ENCODE assay signal across 20 cellular contexts in genomic region chr19:6911523-6911922, GRCh38. TPM values are rescaled to one million over a fixed set of nuclear protein-coding genes. Genes with fewer than 3 reads are reported as not detected.
DNase-seq lines count a peak whose midpoint lies in the region; ATAC-seq and TF ChIP-seq lines count a peak whose summit lies in the region.
"Had no signal": no experiment of that assay in that cellular context is flagged by ENCODE, and none has a peak within 500 bp of the region (broad histone marks: within the 10 kb centered on the region; RNA-seq: fewer than 3 reads in every experiment).

No MANE protein-coding gene starts in this region.

- POLR2A ChIA-PET in HEK293T (lab: Yijun Ruan, JAX) (no interaction called here), IMR-90 (lab: Charles Lee; ENCODE audit: unreplicated experiment) (no interaction called here)

- H3K18ac ChIP-seq in IMR-90 (ENCODE audit: low read depth, low read length), result no peak overlapping the region

- dilution Hi-C loops in IMR-90 (cut with HindIII; ENCODE audit: low sequenced_read_pairs, unreplicated experiment), result no loop called here

- TF ChIP-seq POLR2A in IMR-90 (IDR thresholded peaks at IDR 0.05; ENCODE audit: low read depth, low read length), result no peak

- no peak overlapping the region for H4K91ac ChIP-seq in IMR-90 (ENCODE audit: insufficient read depth, low read depth, low read length)

- no peak overlapping the region for H2AK5ac ChIP-seq in IMR-90 (ENCODE audit: low read depth, low read length)

- no peak overlapping the region for H2AK9ac ChIP-seq in IMR-90 (replicated peaks; ENCODE audit: low read depth, low read length, poor library complexity)

- H3K23ac ChIP-seq in IMR-90 (ENCODE audit: low read depth, low read length), result no peak overlapping the region

- BruUV-seq in IMR-90 (replicated peaks; lab: Mats Ljungman, UMichigan), result no TSS peak

- ATAC-seq in IMR-90 (ENCODE audit: low read depth) (no peak), HG02840 (IDR thresholded peaks at IDR 0.05; ENCODE audit: low FRiP score, unreplicated experiment) (no peak)

- H2BK120ac ChIP-seq in IMR-90 (ENCODE audit: low read depth, low read length), result no peak overlapping the region

- H3K4ac ChIP-seq in IMR-90 (ENCODE audit: low read depth, low read length), result no peak overlapping the region

- H3K9me3 ChIP-seq in IMR-90 (ENCODE audit: control insufficient read depth, insufficient read depth, low read length) (peaks cover 16% of the 10 kb centered on the region), iPS-20b (ENCODE audit: insufficient read depth, low read depth, low read length) (peaks cover 78% of the 10 kb centered on the region), SJCRH30 (replicated peaks) (no peaks in the 10 kb centered on the region)

- H3K27me3 ChIP-seq in IMR-90 (ENCODE audit: control insufficient read depth, insufficient read depth, low read length), result no peaks in the 10 kb centered on the region
- no peaks in the 10 kb centered on the region for H3K27me3 ChIP-seq in iPS-20b (ENCODE audit: insufficient read depth, low read length)
- no peaks in the 10 kb centered on the region for H3K27me3 ChIP-seq in SJCRH30

- TF ChIP-seq CTCF in IMR-90 (conservative IDR thresholded peaks at IDR 0.05; ENCODE audit: low read depth, low read length), result no peak

- no peak for TF ChIP-seq RAD21 in IMR-90 (IDR thresholded peaks at IDR 0.05; ENCODE audit: low read length)

- no peaks in the 10 kb centered on the region for H4K20me1 ChIP-seq in IMR-90 (ENCODE audit: insufficient read depth, low read length)

- H3K4me3 ChIP-seq in IMR-90 (ENCODE audit: insufficient read depth, low read depth, low read length), result no peak overlapping the region
- peak overlapping the region; percentile 25; the same call in 1 of the 2 replicates for H3K4me3 ChIP-seq in iPS-20b (ENCODE audit: low read length)
- no peak overlapping the region for H3K4me3 ChIP-seq in SJCRH30
- H3K4me3 ChIP-seq: GM23248 had no signal

- no peaks in the 10 kb centered on the region for H3K4me1 ChIP-seq in IMR-90 (ENCODE audit: control insufficient read depth, insufficient read depth, low read length)
- H3K4me1 ChIP-seq in iPS-20b (ENCODE audit: insufficient read depth, low read length), result no peaks in the 10 kb centered on the region
- no peaks in the 10 kb centered on the region for H3K4me1 ChIP-seq in SJCRH30

- H3K56ac ChIP-seq in IMR-90 (ENCODE audit: extremely low read depth, insufficient read depth, low read length), result no peak overlapping the region

- H3K14ac ChIP-seq in IMR-90 (replicated peaks; ENCODE audit: low read depth, low read length), result no peak overlapping the region

- no peak overlapping the region for H2BK20ac ChIP-seq in IMR-90 (ENCODE audit: low read depth, low read length)

- H3K27ac ChIP-seq in IMR-90 (ENCODE audit: insufficient read depth, low read length) (no peak overlapping the region), iPS-20b (ENCODE audit: low read length) (no peak overlapping the region), SJCRH30 (no peak overlapping the region)
- H3K27ac ChIP-seq: GM23248 had no signal

- H2BK15ac ChIP-seq in IMR-90 (ENCODE audit: low read depth, low read length), result no peak overlapping the region

- H3K4me2 ChIP-seq in IMR-90 (ENCODE audit: low read depth, low read length), result no peak overlapping the region

- DNase-seq in HEK293T (ENCODE audit: extremely low spot score) (no peak), IMR-90 (no peak), NCI-H510A (lab: John Stamatoyannopoulos, UW) (no peak), SJCRH30 (no peak)
- DNase-seq: C1 segment of cervical spinal cord; Calu3; CD4-positive, alpha-beta memory T cell; COR-L47; DMS53; DMS79 treated with DMSO at 0.1 percent for 48 hours; GF-D8; GM23248; H7; HCEC 1CT had no signal

- H4K8ac ChIP-seq in IMR-90 (ENCODE audit: low read depth in 2 of 2, low read length in 2 of 2), result no peak overlapping the region

- WGBS in IMR-90 (ENCODE audit: extremely low coverage in 2 of 2, insufficient read length in 1 of 2), 2 experiments, result 29% methylated on average over 3 of the region's 3 CpGs; no CpG with 5 or more reads in 1 of the 2 experiments

- in situ Hi-C loops in IMR-90 (cut with MboI; ENCODE audit: low sequenced_read_pairs), result no loop called here

- H4K5ac ChIP-seq in IMR-90 (ENCODE audit: low read depth, low read length), result no peak overlapping the region

- no peaks in the 10 kb centered on the region for H3K79me1 ChIP-seq in IMR-90 (ENCODE audit: low read depth in 1 of 2, low read length in 2 of 2)

- H3K9me1 ChIP-seq in IMR-90 (ENCODE audit: insufficient read depth, low read length), result no peaks in the 10 kb centered on the region

- intact Hi-C loops in IMR-90 (cut with micrococcal nuclease), result no loop called here

- H2BK5ac ChIP-seq in IMR-90 (ENCODE audit: low read depth, low read length, poor library complexity, severe bottlenecking), result peak overlapping the region; percentile 24

- H2AFZ ChIP-seq in IMR-90 (replicated peaks; ENCODE audit: low read length, poor library complexity), result no peak overlapping the region
- H2AFZ ChIP-seq: GM23248 had no signal

- H3K9ac ChIP-seq in IMR-90 (ENCODE audit: low read depth, low read length) (no peak overlapping the region), iPS-20b (ENCODE audit: low read depth, low read length) (no peak overlapping the region)
- H3K9ac ChIP-seq: GM23248 had no signal

- H3K36me3 ChIP-seq in IMR-90 (ENCODE audit: control insufficient read depth, insufficient read depth, low read length) (no peaks in the 10 kb centered on the region), iPS-20b (ENCODE audit: insufficient read depth, low read depth, low read length) (no peaks in the 10 kb centered on the region), SJCRH30 (no peaks in the 10 kb centered on the region)

- CTCF ChIA-PET in HEK293T (lab: Yijun Ruan, JAX), result no interaction called here
- CTCF ChIA-PET in IMR-90 (lab: Yijun Ruan, JAX), result no interaction called here

TF ChIP-seq in HEK293T, 16 proteins besides CTCF, POLR2A, EP300 and RAD21:
- TF ChIP-seq ELF4 (IDR thresholded peaks at IDR 0.05) (0 out of 2 replicates have a peak, but pooled peaks have one; percentile 8), FOXA1 (IDR thresholded peaks at IDR 0.05) (no peak)

TF ChIP-seq in IMR-90, 13 proteins besides CTCF, POLR2A, EP300 and RAD21:
- TF ChIP-seq SMC3 (IDR thresholded peaks at IDR 0.05; ENCODE audit: low read depth, low read length) (no peak), RFX5 (IDR thresholded peaks at IDR 0.05; ENCODE audit: low read depth, low read length) (no peak), ELK1 (IDR thresholded peaks at IDR 0.05; ENCODE audit: borderline replicate concordance, low read depth, low read length) (no peak), FOS (IDR thresholded peaks at IDR 0.05; ENCODE audit: low read depth, low read length) (no peak), CHD1 (IDR thresholded peaks at IDR 0.05; ENCODE audit: low read depth, low read length) (no peak), USF2 (IDR thresholded peaks at IDR 0.05; ENCODE audit: low read depth, low read length) (no peak), MAZ (IDR thresholded peaks at IDR 0.05; ENCODE audit: borderline replicate concordance, low read depth, low read length) (no peak), NFE2L2 (IDR thresholded peaks at IDR 0.05; ENCODE audit: low read depth, low read length) (no peak)

RNA-seq across cellular contexts. Expression of gene ADGRE1, which starts 24.1 kb away (rescaled TPM):
- total RNA-seq in IMR-90 (2012; rRNA removed), result not detected in 2 replicates
- polyA plus RNA-seq in IMR-90 (2012; rRNA removed), result not detected in 2 replicates
- polyA plus RNA-seq in IMR-90 (2012; cell fraction: cytosol; rRNA removed), result not detected in 2 replicates
- not detected in 2 replicates for polyA plus RNA-seq in IMR-90 (2012; cell fraction: nucleus; rRNA removed; ENCODE audit: low replicate concordance)
- total RNA-seq in SJCRH30 (2014; rRNA removed; shearing (Covaris generic)), result not detected in 2 replicates
- total RNA-seq: A673, Calu3, G401, GM23248, H1, H7 had no signal
- polyA plus RNA-seq: BJ, GM23248, H1 had no signal
